Comparison of ENCODE assay signal across 12 cellular contexts in the genomic region with DNA sequence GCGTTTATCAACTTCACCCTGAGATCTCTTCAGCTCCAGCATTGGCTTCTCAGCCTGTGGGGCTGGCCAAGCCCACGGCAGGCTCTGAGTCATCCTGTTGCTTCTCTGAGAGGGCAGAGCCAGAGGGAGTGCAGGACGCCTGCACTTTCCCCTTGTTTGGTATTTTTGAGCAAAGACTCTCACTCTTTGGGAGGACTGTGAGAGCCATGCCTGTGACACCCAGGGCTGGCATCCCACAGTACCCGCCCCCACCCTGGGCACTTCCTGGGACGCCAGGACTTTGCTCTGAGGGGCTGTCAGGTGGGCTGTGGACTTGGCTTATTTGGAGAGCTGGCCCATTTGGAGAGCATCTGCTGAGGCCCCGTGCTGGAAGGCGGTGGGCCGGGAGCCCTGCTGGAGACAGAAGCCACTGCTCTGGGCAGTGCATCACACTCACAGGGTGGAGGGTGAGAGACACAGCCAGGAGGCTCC. TPM values are rescaled to one million over a fixed set of nuclear protein-coding genes. Genes with fewer than 3 reads are reported as not detected.
DNase-seq lines count a peak whose midpoint lies in the region; ATAC-seq, FAIRE-seq and TF ChIP-seq lines count a peak whose summit lies in the region.
"Had no signal": no experiment of that assay in that cellular context is flagged by ENCODE, and none has a peak within 500 bp of the region (broad histone marks: within the 10 kb centered on the region; RNA-seq: fewer than 3 reads in every experiment).

No MANE protein-coding gene starts in this region.

- no peaks in the 10 kb centered on the region for H3K9me2 ChIP-seq in hepatocyte (replicated peaks; ENCODE audit: insufficient read depth)

- in situ Hi-C loops in HAP-1 (cut with MboI; ENCODE audit: low sequenced_read_pairs) = no loop called here

- H3K4me2 ChIP-seq in astrocyte (ENCODE audit: low read length) (peak overlapping the region; percentile 28), hepatocyte (no peak overlapping the region)

- H3K27ac ChIP-seq in astrocyte (ENCODE audit: low read depth, low read length) (no peak overlapping the region), hepatocyte (no peak overlapping the region), suprapubic skin (peak overlapping the region; percentile 80), A673 (ENCODE audit: low read depth, low read length, poor library complexity, severe bottlenecking) (no peak overlapping the region)

- FAIRE-seq in astrocyte (lab: Jason Lieb, UNC) = peak; percentile 47
- FAIRE-seq: H1, small intestine had no signal

- H3K9ac ChIP-seq in astrocyte (ENCODE audit: low read length) = peak overlapping the region; percentile 5

- H3K79me2 ChIP-seq in astrocyte (ENCODE audit: insufficient read depth, low read length) (peaks cover 18% of the 10 kb centered on the region), hepatocyte (peaks cover 2% of the 10 kb centered on the region)

- TF ChIP-seq POLR2A in suprapubic skin (IDR thresholded peaks at IDR 0.05) = no peak

- no peaks in the 10 kb centered on the region for H3K27me3 ChIP-seq in astrocyte (ENCODE audit: insufficient read depth, low read length)
- no peaks in the 10 kb centered on the region for H3K27me3 ChIP-seq in hepatocyte
- no peaks in the 10 kb centered on the region for H3K27me3 ChIP-seq in suprapubic skin
- H3K27me3 ChIP-seq in A673 (replicated peaks; ENCODE audit: insufficient read depth, low read depth, low read length, poor library complexity) = no peaks in the 10 kb centered on the region
- no peaks in the 10 kb centered on the region for H3K27me3 ChIP-seq in HAP-1 (ENCODE audit: low read depth)

- H3K36me3 ChIP-seq in astrocyte (ENCODE audit: insufficient read depth, low read length) (peaks cover 11% of the 10 kb centered on the region), hepatocyte (replicated peaks; ENCODE audit: insufficient read depth, low read depth) (no peaks in the 10 kb centered on the region), suprapubic skin (peaks cover 7% of the 10 kb centered on the region), A673 (ENCODE audit: insufficient read depth, low read length, poor library complexity, severe bottlenecking) (peaks cover 3% of the 10 kb centered on the region), HAP-1 (replicated peaks) (peaks cover under 1% of the 10 kb centered on the region)

- POLR2A ChIA-PET in A673 (lab: Charles Lee; ENCODE audit: low non-redundant PET) = no interaction called here

- H3K4me1 ChIP-seq in astrocyte (ENCODE audit: insufficient read depth, low read length) (peaks cover 28% of the 10 kb centered on the region), hepatocyte (ENCODE audit: insufficient read depth) (no peaks in the 10 kb centered on the region), suprapubic skin (peaks cover 48% of the 10 kb centered on the region), A673 (ENCODE audit: insufficient read depth, low read length, poor library complexity, severe bottlenecking) (peaks cover 10% of the 10 kb centered on the region), HAP-1 (peaks cover 11% of the 10 kb centered on the region)

- H2AFZ ChIP-seq in astrocyte (ENCODE audit: low read depth, low read length) = no peak overlapping the region
- no peak overlapping the region for H2AFZ ChIP-seq in hepatocyte

- H3K9me3 Mint-ChIP-seq in astrocyte (ENCODE audit: unreplicated experiment) = peaks cover 2% of the 10 kb centered on the region

- intact Hi-C loops in A673 (cut with micrococcal nuclease; ENCODE audit: unreplicated experiment) = no loop called here

- H3K4me1 Mint-ChIP-seq in astrocyte (ENCODE audit: low read depth, unreplicated experiment) = peaks cover 34% of the 10 kb centered on the region

- WGBS in hepatocyte (ENCODE audit: low lambda C conversion rate, missing lambda C conversion rate) = 73% methylated on average over 8 of the region's 8 CpGs
- 10% methylated on average over 3 of the region's 8 CpGs for WGBS in suprapubic skin

- no peaks in the 10 kb centered on the region for H3K27me3 Mint-ChIP-seq in astrocyte (ENCODE audit: low read depth, unreplicated experiment)

- BruUV-seq in A673 (replicated peaks; lab: Mats Ljungman, UMichigan) = no TSS peak

- peak overlapping the region; percentile 26 for H3K27ac Mint-ChIP-seq in astrocyte (ENCODE audit: unreplicated experiment)

- peak; percentile 34 for DNase-seq in H4 (ENCODE audit: low spot score)
- peak; percentile 69 for DNase-seq in astrocyte (ENCODE audit: low read depth)
- peak; percentile 48 for DNase-seq in hepatocyte (ENCODE audit: low spot score)
- DNase-seq in suprapubic skin (ENCODE audit: low spot score in 2 of 2) = no peak
- no peak for DNase-seq in A673 (ENCODE audit: low spot score)
- no peak for DNase-seq in stimulated activated CD4-positive, alpha-beta T cell treated with anti-CD3 and anti-CD28 coated beads, Interleukin-2, amount 100 ng/mL, for 24 hours
- DNase-seq in HAP-1 (ENCODE audit: low spot score in 2 of 2) = no peak
- DNase-seq: MV-4-11, small intestine, SW 1271 had no signal

- TF ChIP-seq EP300 in suprapubic skin (IDR thresholded peaks at IDR 0.05) = no peak

- H3K36me3 Mint-ChIP-seq in astrocyte (ENCODE audit: low read depth, unreplicated experiment) = peaks cover 12% of the 10 kb centered on the region

- CTCF ChIA-PET in A673 (lab: Charles Lee) = no interaction called here

- H3K4me3 Mint-ChIP-seq in astrocyte (ENCODE audit: unreplicated experiment) = no peak overlapping the region

- TF ChIP-seq CTCF in astrocyte (IDR thresholded peaks at IDR 0.05; ENCODE audit: insufficient read depth, low read depth, low read length) = no peak
- TF ChIP-seq CTCF in hepatocyte (IDR thresholded peaks at IDR 0.05; ENCODE audit: poor library complexity) = no peak
- no peak for TF ChIP-seq CTCF in suprapubic skin (IDR thresholded peaks at IDR 0.05)
- no peak for TF ChIP-seq CTCF in A673 (conservative IDR thresholded peaks at IDR 0.05; ENCODE audit: low read depth, low read length)

- ATAC-seq in HG03460 (IDR thresholded peaks at IDR 0.05; ENCODE audit: unreplicated experiment) = no peak

- H3K9me3 ChIP-seq in astrocyte (ENCODE audit: insufficient read depth, low read depth, low read length) (no peaks in the 10 kb centered on the region), hepatocyte (ENCODE audit: low read depth) (no peaks in the 10 kb centered on the region), suprapubic skin (no peaks in the 10 kb centered on the region), A673 (ENCODE audit: low read depth, low read length, poor library complexity, severe bottlenecking) (no peaks in the 10 kb centered on the region), HAP-1 (no peaks in the 10 kb centered on the region)

- H3K4me3 ChIP-seq in astrocyte (ENCODE audit: insufficient read depth, low read depth, low read length) (no peak overlapping the region), hepatocyte (no peak overlapping the region), suprapubic skin (no peak overlapping the region), A673 (ENCODE audit: low read depth, low read length, poor library complexity, severe bottlenecking) (no peak overlapping the region), HAP-1 (no peak overlapping the region)

- peaks cover 13% of the 10 kb centered on the region for H4K20me1 ChIP-seq in astrocyte (ENCODE audit: insufficient read depth, low read length)
- H4K20me1 ChIP-seq in hepatocyte (ENCODE audit: insufficient read depth, poor library complexity, severe bottlenecking) = no peaks in the 10 kb centered on the region

RNA-seq across cellular contexts. Expression of a gene that starts 37.4 kb away (rescaled TPM):
- 7.0 and 8.2 TPM in 2 replicates for total RNA-seq in H4 (2014; rRNA removed; shearing (Covaris generic))
- total RNA-seq in astrocyte (12.9 and 13.8 TPM in 2 replicates), hepatocyte (10.6 and 12.1 TPM in 2 replicates), suprapubic skin (10 to 100 TPM; 17.7 to 33.6 (median 26.2) TPM), A673 (2021) (19.4 and 20.0 TPM in 2 replicates)
- polyA plus RNA-seq in hepatocyte = 9.3 and 11.6 TPM in 2 replicates

Comparison
In these comparisons a context has a peak if more than half of its experiments do, and no peak if none do; other contexts are left out.
1. DNase-seq: peak in H4 (single experiment), astrocyte (single experiment) and hepatocyte (single experiment); none in suprapubic skin (0 of 2), A673 (single experiment), stimulated activated CD4-positive, alpha-beta T cell treated with anti-CD3 and anti-CD28 coated beads, Interleukin-2, amount 100 ng/mL, for 24 hours (0 of 2) and HAP-1 (0 of 2).